ENCODE assay signal across 9 cellular contexts in the genomic region with DNA sequence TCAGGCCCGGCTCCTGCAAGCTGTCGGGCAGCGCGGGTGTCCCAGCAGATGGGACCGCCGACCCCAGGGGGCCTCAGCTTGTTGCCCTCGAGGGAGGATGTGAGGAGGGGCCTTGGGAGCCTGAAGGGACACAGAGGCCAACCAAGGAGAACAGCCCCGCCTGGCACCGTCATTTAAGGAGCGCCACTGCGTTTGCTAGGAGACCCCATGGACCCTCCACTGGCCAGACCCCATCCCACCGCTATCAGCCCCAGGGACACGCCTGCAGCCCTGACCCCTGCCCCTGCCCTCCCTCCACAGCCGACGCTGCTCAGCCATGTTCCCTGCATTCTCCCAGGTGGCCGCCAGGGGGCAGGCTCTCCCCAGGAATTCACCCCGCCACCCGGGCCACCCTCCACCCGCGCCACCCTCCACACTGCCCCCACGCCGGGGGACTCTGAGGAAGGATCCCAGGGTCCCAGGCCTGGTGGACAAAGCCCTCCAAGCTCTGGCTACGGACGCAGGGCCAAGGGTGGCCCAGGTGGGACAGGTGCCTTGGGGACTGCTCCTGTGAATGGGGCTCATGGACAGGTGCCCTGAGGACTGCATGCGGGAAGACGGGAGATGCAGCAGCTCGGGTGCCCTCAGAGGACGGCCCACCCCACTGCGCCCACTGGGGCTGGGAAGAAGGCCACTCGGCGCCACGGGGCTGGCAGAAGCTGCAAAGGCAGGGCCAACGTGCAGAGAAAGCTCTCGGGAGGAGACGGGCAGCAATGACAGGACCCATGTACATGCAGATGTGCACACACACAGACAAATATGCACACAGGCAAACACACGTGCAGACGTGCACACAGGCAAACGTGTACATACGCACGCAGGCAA. TPM values are rescaled to one million over a fixed set of nuclear protein-coding genes. Genes with fewer than 3 reads are reported as not detected.
DNase-seq lines count a peak whose midpoint lies in the region; ATAC-seq, FAIRE-seq and TF ChIP-seq lines count a peak whose summit lies in the region.
"Had no signal": no experiment of that assay in that cellular context is flagged by ENCODE, and none has a peak within 500 bp of the region (broad histone marks: within the 10 kb centered on the region; RNA-seq: fewer than 3 reads in every experiment).

No MANE protein-coding gene starts in this region.

- TF ChIP-seq CTCF in HL-60 (IDR thresholded peaks at IDR 0.05; ENCODE audit: insufficient read depth, low read length) (peak; percentile 71), bronchial epithelial cell (IDR thresholded peaks at IDR 0.05; ENCODE audit: insufficient read depth, low read length, severe bottlenecking) (peak; percentile 85), liver (IDR thresholded peaks at IDR 0.05; ENCODE audit: low read depth, low read length, missing input control) (peak; percentile 84)

- H3K27ac ChIP-seq in CD8-positive, alpha-beta memory T cell (ENCODE audit: low read depth, low read length), result no peak overlapping the region
- H3K27ac ChIP-seq in HL-60 (replicated peaks) (no peak overlapping the region), liver (ENCODE audit: low read depth in 1 of 2, low read length in 2 of 2) (no peak overlapping the region)

- no peaks in the 10 kb centered on the region for H3K27me3 Mint-ChIP-seq in CD8-positive, alpha-beta memory T cell

- no peak overlapping the region for H3K4me3 Mint-ChIP-seq in CD8-positive, alpha-beta memory T cell

- no peaks in the 10 kb centered on the region for H3K36me3 ChIP-seq in CD8-positive, alpha-beta memory T cell (ENCODE audit: insufficient read depth, low read length)
- peaks cover 11% of the 10 kb centered on the region for H3K36me3 ChIP-seq in bronchial epithelial cell (ENCODE audit: control insufficient read depth, insufficient read depth, low read length)
- H3K36me3 ChIP-seq in liver (ENCODE audit: control insufficient read depth in 4 of 4, insufficient read depth in 3 of 4, low read depth in 1 of 4, low read length in 3 of 4), result peaks cover 0 to 14% (median 3%) of the 10 kb centered on the region in 4 donors

- POLR2A ChIA-PET in CD8-positive, alpha-beta memory T cell (lab: Charles Lee), result interaction anchor here (0.6 to 1.0 kb wide), 2 partner anchors 25 to 37 kb away, joined by 3 read pairs; no protein-coding TSS in a partner anchor

- CTCF ChIA-PET in CD8-positive, alpha-beta memory T cell (lab: Charles Lee), result interaction anchor here (0.6 to 3.7 kb wide), 11 partner anchors 9 to 156 kb away, joined by 3 to 22 read pairs (median 4); a partner anchor contains a TSS

- DNase-seq in CD8-positive, alpha-beta memory T cell, result peak; percentile 67 to 82 (median 70)
- peak in 1 of 2 experiments; percentile 51 for DNase-seq in HL-60 (ENCODE audit: low read depth in 1 of 2, low spot score in 1 of 2)
- DNase-seq in bronchial epithelial cell (ENCODE audit: low read depth), result no peak
- DNase-seq in stimulated activated CD4-positive, alpha-beta T cell treated with anti-CD3 and anti-CD28 coated beads, TNF-alpha, amount 100 ng/mL, for 48 hours (ENCODE audit: low read depth in 3 of 3), result peak; percentile 35 to 67 (median 64)

- no peak overlapping the region for H3K4me3 ChIP-seq in CD8-positive, alpha-beta memory T cell (ENCODE audit: low read length)
- H3K4me3 ChIP-seq in HL-60 (replicated peaks; ENCODE audit: insufficient read depth, low read length) (no peak overlapping the region), bronchial epithelial cell (ENCODE audit: low read depth, low read length) (no peak overlapping the region), liver (ENCODE audit: low read depth in 1 of 3, low read length in 3 of 3) (no peak overlapping the region)

- TF ChIP-seq RAD21 in liver (IDR thresholded peaks at IDR 0.05), result peak; percentile 87 to 93

- no peak for FAIRE-seq in bronchial epithelial cell (lab: Jason Lieb, UNC)

- H3K27me3 ChIP-seq in CD8-positive, alpha-beta memory T cell (ENCODE audit: insufficient read depth, low read length, poor library complexity, severe bottlenecking), result no peaks in the 10 kb centered on the region
- H3K27me3 ChIP-seq in HL-60 (ENCODE audit: insufficient read depth, poor library complexity, severe bottlenecking), result no peaks in the 10 kb centered on the region
- no peaks in the 10 kb centered on the region for H3K27me3 ChIP-seq in bronchial epithelial cell (ENCODE audit: control insufficient read depth, insufficient read depth, low read length)
- no peaks in the 10 kb centered on the region for H3K27me3 ChIP-seq in liver (ENCODE audit: control insufficient read depth in 4 of 4, insufficient read depth in 4 of 4, low read length in 3 of 4)

- peaks cover 7% of the 10 kb centered on the region for H3K4me1 ChIP-seq in CD8-positive, alpha-beta memory T cell (ENCODE audit: insufficient read depth, low read length)
- H3K4me1 ChIP-seq in liver (ENCODE audit: control insufficient read depth in 4 of 4, insufficient read depth in 4 of 4, low read length in 3 of 4), result peaks cover 0 to 6% (median 2%) of the 10 kb centered on the region in 4 donors

- no peaks in the 10 kb centered on the region for H3K9me3 ChIP-seq in CD8-positive, alpha-beta memory T cell (ENCODE audit: low read length)
- H3K9me3 ChIP-seq in liver (ENCODE audit: control insufficient read depth in 4 of 4, low read length in 3 of 4), result no peaks in the 10 kb centered on the region

- H3K9ac ChIP-seq in liver (ENCODE audit: low read depth in 1 of 2, low read length in 2 of 2), result no peak overlapping the region

- H3K36me3 Mint-ChIP-seq in CD8-positive, alpha-beta memory T cell, result peaks cover 0 to 32% (median 2%) of the 10 kb centered on the region in 3 donors

- 35% methylated on average over 40 of the region's 40 CpGs for WGBS in liver

- H3K9me3 Mint-ChIP-seq in CD8-positive, alpha-beta memory T cell, result no peaks in the 10 kb centered on the region

- no peak overlapping the region for H3K27ac Mint-ChIP-seq in CD8-positive, alpha-beta memory T cell

- H3K4me1 Mint-ChIP-seq in CD8-positive, alpha-beta memory T cell, result peaks cover 0 to 30% (median 4%) of the 10 kb centered on the region in 3 donors

- ATAC-seq in activated CD4-positive, CD25-positive, alpha-beta regulatory T cell treated with anti-CD3 and anti-CD28 coated beads, Interleukin-2, amount 50 U/mL, for 24 hours, result peak; percentile 76 to 80
- no peak for ATAC-seq in HG02938 (IDR thresholded peaks at IDR 0.05; ENCODE audit: unreplicated experiment)
- no peak for ATAC-seq in HG03159 (IDR thresholded peaks at IDR 0.05; ENCODE audit: unreplicated experiment)

TF ChIP-seq in liver, 16 proteins besides CTCF, POLR2A, EP300 and RAD21:
- TF ChIP-seq RXRA (IDR thresholded peaks at IDR 0.05) (no peak), TAF1 (conservative IDR thresholded peaks at IDR 0.05) (no peak), HNF4G (IDR thresholded peaks at IDR 0.05) (no peak), NR2F2 (IDR thresholded peaks at IDR 0.05) (no peak), GABPA (IDR thresholded peaks at IDR 0.05 in 1 of 2, conservative IDR thresholded peaks at IDR 0.05 in 1 of 2) (no peak), FOXA1 (IDR thresholded peaks at IDR 0.05) (no peak), HNF4A (conservative IDR thresholded peaks at IDR 0.05) (no peak), SP1 (IDR thresholded peaks at IDR 0.05) (no peak)
- TF ChIP-seq, protein P1, sequence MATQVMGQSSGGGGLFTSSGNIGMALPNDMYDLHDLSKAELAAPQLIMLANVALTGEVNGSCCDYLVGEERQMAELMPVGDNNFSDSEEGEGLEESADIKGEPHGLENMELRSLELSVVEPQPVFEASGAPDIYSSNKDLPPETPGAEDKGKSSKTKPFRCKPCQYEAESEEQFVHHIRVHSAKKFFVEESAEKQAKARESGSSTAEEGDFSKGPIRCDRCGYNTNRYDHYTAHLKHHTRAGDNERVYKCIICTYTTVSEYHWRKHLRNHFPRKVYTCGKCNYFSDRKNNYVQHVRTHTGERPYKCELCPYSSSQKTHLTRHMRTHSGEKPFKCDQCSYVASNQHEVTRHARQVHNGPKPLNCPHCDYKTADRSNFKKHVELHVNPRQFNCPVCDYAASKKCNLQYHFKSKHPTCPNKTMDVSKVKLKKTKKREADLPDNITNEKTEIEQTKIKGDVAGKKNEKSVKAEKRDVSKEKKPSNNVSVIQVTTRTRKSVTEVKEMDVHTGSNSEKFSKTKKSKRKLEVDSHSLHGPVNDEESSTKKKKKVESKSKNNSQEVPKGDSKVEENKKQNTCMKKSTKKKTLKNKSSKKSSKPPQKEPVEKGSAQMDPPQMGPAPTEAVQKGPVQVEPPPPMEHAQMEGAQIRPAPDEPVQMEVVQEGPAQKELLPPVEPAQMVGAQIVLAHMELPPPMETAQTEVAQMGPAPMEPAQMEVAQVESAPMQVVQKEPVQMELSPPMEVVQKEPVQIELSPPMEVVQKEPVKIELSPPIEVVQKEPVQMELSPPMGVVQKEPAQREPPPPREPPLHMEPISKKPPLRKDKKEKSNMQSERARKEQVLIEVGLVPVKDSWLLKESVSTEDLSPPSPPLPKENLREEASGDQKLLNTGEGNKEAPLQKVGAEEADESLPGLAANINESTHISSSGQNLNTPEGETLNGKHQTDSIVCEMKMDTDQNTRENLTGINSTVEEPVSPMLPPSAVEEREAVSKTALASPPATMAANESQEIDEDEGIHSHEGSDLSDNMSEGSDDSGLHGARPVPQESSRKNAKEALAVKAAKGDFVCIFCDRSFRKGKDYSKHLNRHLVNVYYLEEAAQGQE (IDR thresholded peaks at IDR 0.05), result no peak
- TF ChIP-seq, protein P2, sequence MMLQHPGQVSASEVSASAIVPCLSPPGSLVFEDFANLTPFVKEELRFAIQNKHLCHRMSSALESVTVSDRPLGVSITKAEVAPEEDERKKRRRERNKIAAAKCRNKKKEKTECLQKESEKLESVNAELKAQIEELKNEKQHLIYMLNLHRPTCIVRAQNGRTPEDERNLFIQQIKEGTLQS (IDR thresholded peaks at IDR 0.05), result no peak
- TF ChIP-seq, protein P3, sequence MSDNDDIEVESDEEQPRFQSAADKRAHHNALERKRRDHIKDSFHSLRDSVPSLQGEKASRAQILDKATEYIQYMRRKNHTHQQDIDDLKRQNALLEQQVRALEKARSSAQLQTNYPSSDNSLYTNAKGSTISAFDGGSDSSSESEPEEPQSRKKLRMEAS (IDR thresholded peaks at IDR 0.05), result no peak

RNA-seq across cellular contexts. Expression of a gene that starts 34.4 kb away (rescaled TPM):
- 10 to 100 TPM; 26.9 to 27.6 TPM for total RNA-seq in CD8-positive, alpha-beta memory T cell
- 16.0 TPM for polyA plus RNA-seq in CD8-positive, alpha-beta memory T cell
- total RNA-seq in bronchial epithelial cell (6.3 and 6.9 TPM in 2 replicates), liver (1 to 10 TPM; 6.7 to 7.4 TPM)
- 1 to 10 TPM; 1.8 to 5.4 TPM for polyA plus RNA-seq in liver

RNA-seq across cellular contexts. Expression of a gene that starts 39.3 kb away (rescaled TPM):
- 10 to 100 TPM; 37.2 to 39.5 TPM for total RNA-seq in CD8-positive, alpha-beta memory T cell
- polyA plus RNA-seq in CD8-positive, alpha-beta memory T cell, result 16.8 TPM
- total RNA-seq in bronchial epithelial cell (30.2 and 30.3 TPM in 2 replicates), liver (10 to 100 TPM; 12.7 to 13.2 TPM)
- polyA plus RNA-seq in liver, result 1 to 10 TPM; 1.9 to 7.4 TPM

RNA-seq across cellular contexts. Expression of a gene that starts 42.3 kb away (rescaled TPM):
- 1 to 10 TPM; 1.5 to 1.7 TPM for total RNA-seq in CD8-positive, alpha-beta memory T cell
- 16.2 TPM for polyA plus RNA-seq in CD8-positive, alpha-beta memory T cell
- total RNA-seq in bronchial epithelial cell (2.1 and 5.0 TPM in 2 replicates), liver (1 to 10 TPM; 6.0 to 6.1 TPM)
- polyA plus RNA-seq in liver, result 1 to 10 TPM; 7.3 to 9.8 TPM
- total RNA-seq: LHCN-M2 had no signal

RNA-seq across cellular contexts. Expression of a gene that starts 59.2 kb away (rescaled TPM):
- 1 to 10 TPM; 1.5 to 2.4 TPM for total RNA-seq in CD8-positive, alpha-beta memory T cell
- 7.6 TPM for polyA plus RNA-seq in CD8-positive, alpha-beta memory T cell
- total RNA-seq in bronchial epithelial cell, result not detected in 2 replicates
- 1 to 10 TPM; 1.7 to 6.0 TPM for total RNA-seq in liver
- polyA plus RNA-seq in liver, result 1 to 10 TPM; 5.0 to 5.9 TPM

Comparison
In these comparisons a context has a peak if more than half of its experiments do, and no peak if none do; other contexts are left out.
1. ATAC-seq: peak in activated CD4-positive, CD25-positive, alpha-beta regulatory T cell treated with anti-CD3 and anti-CD28 coated beads, Interleukin-2, amount 50 U/mL, for 24 hours (2 of 2); none in HG02938 (single experiment) and HG03159 (single experiment).
2. Peak in every context shown above with its lines, with median percentiles within 50 percentile points of each other: CTCF ChIP-seq.